ENCODE assay signal across 1 cellular context in the genomic region with DNA sequence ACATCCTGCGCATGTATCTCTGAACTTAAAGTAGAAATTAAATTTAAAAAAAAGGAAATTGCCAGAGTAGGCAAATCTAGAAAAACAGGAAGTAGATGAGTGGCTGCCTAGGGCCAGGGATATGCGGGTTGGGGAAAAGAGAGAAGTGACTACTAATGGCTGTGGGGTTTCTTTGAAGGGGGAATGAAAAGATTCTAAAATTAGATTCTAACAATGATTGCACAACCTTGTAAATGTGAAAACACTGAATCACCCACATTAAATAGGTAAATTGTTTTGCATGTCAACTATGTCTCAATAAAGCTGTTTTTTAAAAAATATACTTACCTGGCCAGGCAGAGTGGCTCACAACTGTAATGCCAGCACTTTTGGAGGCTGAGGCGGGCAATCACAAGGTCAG.
TF ChIP-seq lines count a peak whose summit lies in the region.

No MANE protein-coding gene starts in this region.

TF ChIP-seq in IMR-90, 13 proteins besides CTCF, POLR2A, EP300 and RAD21:
- TF ChIP-seq CEBPB (IDR thresholded peaks at IDR 0.05; ENCODE audit: low read depth, low read length) (peak; percentile 36; the same call in 1 of the 2 replicates), CHD1 (IDR thresholded peaks at IDR 0.05; ENCODE audit: low read depth, low read length) (no peak)
